Comparison of ENCODE assay signal across 30 cellular contexts in genomic region chr7:40369641-40370277, GRCh38.
"Had no signal": no experiment of that assay in that cellular context is flagged by ENCODE, and none has a peak within 500 bp of the region (broad histone marks: within the 10 kb centered on the region; RNA-seq: fewer than 3 reads in every experiment).

No MANE protein-coding gene starts in this region.

- H3K27ac ChIP-seq: brain microvascular endothelial cell, cardiac muscle cell, KMS-11, SJSA1 had no signal

- H3K4me2 ChIP-seq: KMS-11, SK-N-SH had no signal

- H3K9ac ChIP-seq: KMS-11, SK-N-SH had no signal

- DNase-seq: activated B cell treated with CpG ODN at 0.5 μM for 24 hours; activated CD4-positive, alpha-beta memory T cell treated with anti-CD3 and anti-CD28 coated beads, Interleukin-2, amount 10 ng/mL, durations not matched to agents 7 days and 5 days; activated CD4-positive, alpha-beta T cell treated with anti-CD3 and anti-CD28 coated beads for 48 hours; activated CD4-positive, CD25-positive, alpha-beta regulatory T cell treated with anti-CD3 and anti-CD28 coated beads, Interleukin-2, amount 50 U/mL, for 72 hours; activated CD8-positive, alpha-beta memory T cell treated with anti-CD3 and anti-CD28 coated beads for 24 hours; activated CD8-positive, alpha-beta memory T cell treated with anti-CD3 and anti-CD28 coated beads, Interleukin-2, amount 10 ng/mL, durations not matched to agents 7 days and 5 days; activated CD8-positive, alpha-beta memory T cell treated with anti-CD3 and anti-CD28 coated beads, Interleukin-2, amount 50 U/mL, for 48 hours; activated effector memory CD4-positive, alpha-beta T cell treated with Interleukin-2 at 50 U/mL for 16 hours; activated naive CD4-positive, alpha-beta T cell treated with anti-CD3 and anti-CD28 coated beads, Interleukin-2, amount 10 ng/mL, durations not matched to agents 7 days and 5 days; activated naive CD8-positive, alpha-beta T cell treated with anti-CD3 and anti-CD28 coated beads, Interleukin-2, amount 50 U/mL, for 24 hours; activated T-cell treated with anti-CD3 and anti-CD28 coated beads, Interleukin-2, amount 50 U/mL, for 48 hours; anterior cingulate cortex; brain microvascular endothelial cell; NCI-H1092 treated with DMSO at 0.1 percent for 48 hours; NCI-H1417; NCI-H146; NCI-H187 treated with DMSO at 0.1 percent for 48 hours; NCI-H2081; NCI-H2171 treated with DMSO at 0.1 percent for 48 hours; NCI-H2227 treated with DMSO at 0.1 percent for 48 hours; NCI-H446; NCI-H510A treated with DMSO at 0.1 percent for 48 hours; NCI-H526 treated with DMSO at 0.1 percent for 48 hours; NCI-H774; SHP77 treated with DMSO at 0.1 percent for 48 hours; SK-N-SH had no signal

- ATAC-seq: activated CD8-positive, alpha-beta memory T cell treated with anti-CD3 and anti-CD28 coated beads, Interleukin-2, amount 10 ng/mL, durations not matched to agents 7 days and 5 days; activated naive CD8-positive, alpha-beta T cell treated with anti-CD3 and anti-CD28 coated beads, Interleukin-2, amount 50 U/mL, for 24 hours; Panc1 had no signal

- H3K9me3 ChIP-seq: SJSA1, SK-N-SH had no signal

- H3K4me1 ChIP-seq: SJSA1 had no signal

- H3K36me3 ChIP-seq: brain microvascular endothelial cell, cardiac muscle cell, SJSA1 had no signal

- H3K4me3 ChIP-seq: cardiac muscle cell, SJSA1 had no signal

- H3K27me3 ChIP-seq: brain microvascular endothelial cell, SJSA1 had no signal
